17 cellular contexts compared by ENCODE assay signal in the genomic region with DNA sequence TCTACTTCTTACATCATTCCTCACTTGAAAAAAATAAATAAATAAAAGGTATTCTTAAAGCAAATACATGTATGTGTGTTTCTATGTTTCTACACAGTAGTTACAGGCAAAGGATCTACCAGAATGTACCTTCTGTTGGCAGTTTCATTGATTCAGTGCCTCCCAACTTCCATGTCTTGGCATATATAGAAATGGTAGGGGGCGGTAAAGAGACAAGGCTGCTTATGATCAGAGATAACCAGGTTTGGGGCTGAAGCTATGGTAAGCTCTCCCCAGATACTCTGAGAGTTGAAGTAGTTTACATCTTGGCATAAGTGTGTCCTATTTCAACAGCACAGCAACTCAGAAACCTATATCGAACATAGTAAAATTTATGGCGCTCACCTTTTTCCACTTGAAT.
DNase-seq lines count a peak whose midpoint lies in the region; ATAC-seq and TF ChIP-seq lines count a peak whose summit lies in the region.
"Had no signal": no experiment of that assay in that cellular context is flagged by ENCODE, and none has a peak within 500 bp of the region (broad histone marks: within the 10 kb centered on the region; RNA-seq: fewer than 3 reads in every experiment).

No MANE protein-coding gene starts in this region.

- H4K20me1 ChIP-seq in OCI-LY3 (ENCODE audit: insufficient read depth, low read length) (no peaks in the 10 kb centered on the region), MM.1S (ENCODE audit: insufficient read depth, low read length) (no peaks in the 10 kb centered on the region)

- in situ Hi-C loops in ACHN (cut with HindIII; ENCODE audit: low pct_ligation_motif_present, low pct_unique_long_range_greater_than_20kb, low sequenced_read_pairs) = no loop called here

- H2AFZ ChIP-seq in OCI-LY3 (ENCODE audit: low read depth, low read length) (no peak overlapping the region), MM.1S (ENCODE audit: low read length) (no peak overlapping the region)

- H3K9ac ChIP-seq in OCI-LY3 (ENCODE audit: low read length) (no peak overlapping the region), MM.1S (ENCODE audit: low read length) (no peak overlapping the region)

- H3K36me3 Mint-ChIP-seq in stimulated activated memory B cell treated with anti-CD40 and anti-IgM and Interleukin-4, amounts not matched to agents 10 μg/mL and 1 μg/mL and 100 μg/mL, for 72 hours = no peaks in the 10 kb centered on the region
- H3K36me3 Mint-ChIP-seq: activated naive CD8-positive, alpha-beta T cell treated with anti-CD3 and anti-CD28 coated beads for 36 hours had no signal

- H3K4me3 ChIP-seq in H7 (ENCODE audit: insufficient read depth, low read depth, low read length) = no peak overlapping the region
- H3K4me3 ChIP-seq in OCI-LY3 (ENCODE audit: low read length) = no peak overlapping the region
- no peak overlapping the region for H3K4me3 ChIP-seq in MM.1S (ENCODE audit: low read length)

- H3K27ac ChIP-seq in OCI-LY3 (ENCODE audit: low read length) = no peak overlapping the region
- H3K27ac ChIP-seq in MM.1S (ENCODE audit: low read length) = no peak overlapping the region

- H3K27me3 ChIP-seq in H7 (ENCODE audit: control insufficient read depth, insufficient read depth, low read length) (no peaks in the 10 kb centered on the region), OCI-LY3 (ENCODE audit: low read depth, low read length) (no peaks in the 10 kb centered on the region), MM.1S (replicated peaks; ENCODE audit: insufficient read depth, low read length) (no peaks in the 10 kb centered on the region)

- DNase-seq in ACHN = peak; percentile 26
- DNase-seq in H7 = peak; percentile 5
- peak; percentile 3 to 4 for DNase-seq in erythroblast (lab: John Stamatoyannopoulos, UW)
- no peak for DNase-seq in GM10266 (ENCODE audit: extremely low spot score)
- no peak for DNase-seq in MM.1S
- DNase-seq: activated CD4-positive, alpha-beta T cell treated with anti-CD3 and anti-CD28 coated beads, Interleukin-2, amount 50 U/mL, for 4 hours; activated naive CD8-positive, alpha-beta T cell treated with anti-CD3 and anti-CD28 coated beads for 36 hours; activated T-cell treated with anti-CD3 and anti-CD28 coated beads, Interleukin-2, amount 50 U/mL, for 72 hours; caudate nucleus; DMS153; effector memory CD8-positive, alpha-beta T cell; foreskin fibroblast; NCI-H2081 treated with DMSO at 0.1 percent for 48 hours had no signal

- peaks cover 9% of the 10 kb centered on the region for H3K9me3 Mint-ChIP-seq in stimulated activated memory B cell treated with anti-CD40 and anti-IgM and Interleukin-4, amounts not matched to agents 10 μg/mL and 1 μg/mL and 100 μg/mL, for 72 hours

- no peak for TF ChIP-seq POLR2A in erythroblast (IDR thresholded peaks at IDR 0.05; ENCODE audit: low read length)

- H3F3A ChIP-seq in MM.1S (ENCODE audit: insufficient read depth, low read length) = no peaks in the 10 kb centered on the region

- H3K4me2 ChIP-seq in OCI-LY3 (ENCODE audit: low read length) (no peak overlapping the region), MM.1S (ENCODE audit: low read depth, low read length) (no peak overlapping the region)

- no peaks in the 10 kb centered on the region for H3K27me3 Mint-ChIP-seq in stimulated activated memory B cell treated with anti-CD40 and anti-IgM and Interleukin-4, amounts not matched to agents 10 μg/mL and 1 μg/mL and 100 μg/mL, for 72 hours
- H3K27me3 Mint-ChIP-seq: activated naive CD8-positive, alpha-beta T cell treated with anti-CD3 and anti-CD28 coated beads for 36 hours; effector memory CD8-positive, alpha-beta T cell had no signal

- H3K9me3 ChIP-seq in OCI-LY3 (ENCODE audit: insufficient read depth, low read length) (no peaks in the 10 kb centered on the region), MM.1S (replicated peaks; ENCODE audit: insufficient read depth, low read length) (no peaks in the 10 kb centered on the region)

- no peaks in the 10 kb centered on the region for H3K9me2 ChIP-seq in MM.1S (replicated peaks; ENCODE audit: insufficient read depth, low read length)

- H3K36me3 ChIP-seq in H7 (replicated peaks; ENCODE audit: control insufficient read depth, insufficient read depth, low read length) = no peaks in the 10 kb centered on the region
- H3K36me3 ChIP-seq in OCI-LY3 (replicated peaks; ENCODE audit: low read depth, low read length) = no peaks in the 10 kb centered on the region
- no peaks in the 10 kb centered on the region for H3K36me3 ChIP-seq in MM.1S (replicated peaks; ENCODE audit: insufficient read depth, low read length)

- no peak overlapping the region for H3K27ac Mint-ChIP-seq in stimulated activated memory B cell treated with anti-CD40 and anti-IgM and Interleukin-4, amounts not matched to agents 10 μg/mL and 1 μg/mL and 100 μg/mL, for 72 hours
- H3K27ac Mint-ChIP-seq: activated naive CD8-positive, alpha-beta T cell treated with anti-CD3 and anti-CD28 coated beads for 36 hours; activated T-cell treated with anti-CD3 and anti-CD28 coated beads, Interleukin-2, amount 50 U/mL, for 72 hours; effector memory CD8-positive, alpha-beta T cell had no signal

- no peaks in the 10 kb centered on the region for H3K79me2 ChIP-seq in OCI-LY3 (ENCODE audit: low read length)
- no peaks in the 10 kb centered on the region for H3K79me2 ChIP-seq in MM.1S (ENCODE audit: low read length)

- no peaks in the 10 kb centered on the region for H3K4me1 Mint-ChIP-seq in stimulated activated memory B cell treated with anti-CD40 and anti-IgM and Interleukin-4, amounts not matched to agents 10 μg/mL and 1 μg/mL and 100 μg/mL, for 72 hours
- H3K4me1 Mint-ChIP-seq: activated naive CD8-positive, alpha-beta T cell treated with anti-CD3 and anti-CD28 coated beads for 36 hours had no signal

- H3K4me3 Mint-ChIP-seq in stimulated activated memory B cell treated with anti-CD40 and anti-IgM and Interleukin-4, amounts not matched to agents 10 μg/mL and 1 μg/mL and 100 μg/mL, for 72 hours = no peak overlapping the region
- H3K4me3 Mint-ChIP-seq: activated naive CD8-positive, alpha-beta T cell treated with anti-CD3 and anti-CD28 coated beads for 36 hours; activated T-cell treated with anti-CD3 and anti-CD28 coated beads, Interleukin-2, amount 50 U/mL, for 72 hours; effector memory CD8-positive, alpha-beta T cell; neural crest cell had no signal

- H3K4me1 ChIP-seq in OCI-LY3 (ENCODE audit: low read length) (0 out of 2 replicates have a peak, but pooled peaks cover 5% of the 10 kb centered on the region), MM.1S (ENCODE audit: low read length) (no peaks in the 10 kb centered on the region)

- TF ChIP-seq CTCF in OCI-LY3 (IDR thresholded peaks at IDR 0.05; ENCODE audit: low read depth, low read length) = peak; percentile 40
- no peak for TF ChIP-seq CTCF in GM10266 (IDR thresholded peaks at IDR 0.05; ENCODE audit: control insufficient read depth, insufficient read depth, low read depth, missing control alignments)
- no peak; the same call in 1 of the 2 replicates for TF ChIP-seq CTCF in MM.1S (IDR thresholded peaks at IDR 0.05; ENCODE audit: low read length)

- ATAC-seq in HG02588 (IDR thresholded peaks at IDR 0.05; ENCODE audit: unreplicated experiment) = no peak
- no peak for ATAC-seq in stimulated activated memory B cell treated with anti-CD40 and anti-IgM and Interleukin-4, amounts not matched to agents 10 μg/mL and 1 μg/mL and 100 μg/mL, for 72 hours
- ATAC-seq: activated T-cell treated with anti-CD3 and anti-CD28 coated beads, Interleukin-2, amount 50 U/mL, for 72 hours; effector memory CD8-positive, alpha-beta T cell had no signal

Comparison
In these comparisons a context has a peak if more than half of its experiments do, and no peak if none do; other contexts are left out.
1. DNase-seq: peak in ACHN (single experiment), H7 (single experiment) and erythroblast (2 of 2); none in GM10266 (single experiment) and MM.1S (single experiment).